Comparison of ENCODE assay signal across 9 cellular contexts in genomic region chr20:50729925-50730764, GRCh38. TPM values are rescaled to one million over a fixed set of nuclear protein-coding genes. Genes with fewer than 3 reads are reported as not detected.
DNase-seq lines count a peak whose midpoint lies in the region; ATAC-seq and TF ChIP-seq lines count a peak whose summit lies in the region.
"Had no signal": no experiment of that assay in that cellular context is flagged by ENCODE, and none has a peak within 500 bp of the region (broad histone marks: within the 10 kb centered on the region; RNA-seq: fewer than 3 reads in every experiment).

No MANE protein-coding gene starts in this region.

- peak; percentile 82 for DNase-seq in HuH-7.5 (ENCODE audit: low spot score)
- peak; percentile 28 for DNase-seq in astrocyte of the spinal cord (ENCODE audit: low read depth, low spot score)
- no peak for DNase-seq in kidney epithelial cell (ENCODE audit: low read depth)
- DNase-seq in NCI-H128 (lab: John Stamatoyannopoulos, UW; ENCODE audit: unreplicated experiment), result no peak
- no peak for DNase-seq in occipital lobe (lab: John Stamatoyannopoulos, UW)

- H4K20me1 ChIP-seq in BLaER1, result peaks cover 30% of the 10 kb centered on the region

- H3K36me3 ChIP-seq in BLaER1 (peaks cover 10% of the 10 kb centered on the region; the same call in 1 of the 2 replicates), kidney epithelial cell (ENCODE audit: control insufficient read depth, insufficient read depth, low read length) (no peaks in the 10 kb centered on the region)

- H3K9ac ChIP-seq in BLaER1, result peak overlapping the region; percentile 92

- H3K4me2 ChIP-seq in BLaER1, result peak overlapping the region; percentile 89

- H3K9me3 ChIP-seq in BLaER1, result no peaks in the 10 kb centered on the region

- no peak for ATAC-seq in HG03469 (IDR thresholded peaks at IDR 0.05; ENCODE audit: unreplicated experiment)

- in situ Hi-C loops in astrocyte of the spinal cord (cut with HindIII; ENCODE audit: low sequenced_read_pairs), result no loop called here

- TF ChIP-seq CTCF in astrocyte of the spinal cord (IDR thresholded peaks at IDR 0.05; ENCODE audit: low read depth, low read length), result no peak
- no peak for TF ChIP-seq CTCF in kidney epithelial cell (IDR thresholded peaks at IDR 0.05; ENCODE audit: insufficient read depth, low read length, poor library complexity, severe bottlenecking)
- peak; percentile 88 for TF ChIP-seq CTCF in subcutaneous adipose tissue (IDR thresholded peaks at IDR 0.05; ENCODE audit: low read depth)

- H3K4me3 ChIP-seq in BLaER1, result peak overlapping the region; percentile 91
- peak overlapping the region; percentile 47 for H3K4me3 ChIP-seq in astrocyte of the spinal cord (ENCODE audit: low read depth, low read length)
- H3K4me3 ChIP-seq in kidney epithelial cell (ENCODE audit: low read depth, low read length), result peak overlapping the region; percentile 40

- no peaks in the 10 kb centered on the region for H3K27me3 ChIP-seq in BLaER1
- H3K27me3 ChIP-seq in kidney epithelial cell (ENCODE audit: control insufficient read depth, insufficient read depth, low read length), result no peaks in the 10 kb centered on the region

- H3K27ac ChIP-seq in BLaER1, result peak overlapping the region; percentile 61; the same call in 1 of the 2 replicates

- H3K4me1 ChIP-seq in BLaER1, result peaks cover 28% of the 10 kb centered on the region

RNA-seq across cellular contexts. Expression of gene PARD6B, which starts 1.2 kb away (rescaled TPM):
- total RNA-seq in kidney epithelial cell, result 23.7 and 24.0 TPM in 2 replicates
- 1 to 10 TPM; 1.6 to 2.2 (median 1.9) TPM for total RNA-seq in subcutaneous adipose tissue
- total RNA-seq in occipital lobe, result 17.5 TPM

RNA-seq across cellular contexts. Expression of gene RIPOR3, which starts 38.8 kb away (rescaled TPM):
- total RNA-seq in kidney epithelial cell (0.08 and 0.41 TPM in 2 replicates), subcutaneous adipose tissue (10 to 100 TPM in 3 of 4 donors, 1 to 10 TPM in 1; 8.8 to 63.0 (median 37.3) TPM), occipital lobe (1.7 TPM)
- total RNA-seq: HT1080 had no signal

Comparison
In these comparisons a context has a peak if more than half of its experiments do, and no peak if none do; other contexts are left out.
1. H3K4me3 ChIP-seq: peak in every context shown above with its lines; median percentile 91 in BLaER1; 47 in astrocyte of the spinal cord; 40 in kidney epithelial cell.
2. DNase-seq: peak in HuH-7.5 (single experiment) and astrocyte of the spinal cord (single experiment); none in kidney epithelial cell (single experiment), NCI-H128 (single experiment) and occipital lobe (single experiment).